ENCODE assay signal across 9 cellular contexts in genomic region chr2:18117592-18117991, GRCh38.
DNase-seq lines count a peak whose midpoint lies in the region; ATAC-seq, FAIRE-seq and TF ChIP-seq lines count a peak whose summit lies in the region.
"Had no signal": no experiment of that assay in that cellular context is flagged by ENCODE, and none has a peak within 500 bp of the region (broad histone marks: within the 10 kb centered on the region; RNA-seq: fewer than 3 reads in every experiment).

No MANE protein-coding gene starts in this region.

- H3K27ac Mint-ChIP-seq in activated CD4-positive, alpha-beta memory T cell treated with anti-CD3 and anti-CD28 coated beads, Interleukin-2, amount 10 ng/mL, durations not matched to agents 7 days and 5 days: no peak overlapping the region

- no peak overlapping the region for H3K9ac ChIP-seq in liver (ENCODE audit: low read depth in 1 of 2, low read length in 2 of 2)

- CTCF ChIA-PET in activated CD4-positive, alpha-beta memory T cell treated with anti-CD3 and anti-CD28 coated beads, Interleukin-2, amount 10 ng/mL, durations not matched to agents 7 days and 5 days (lab: Charles Lee): no interaction called here

- H3K4me1 Mint-ChIP-seq in activated CD4-positive, alpha-beta memory T cell treated with anti-CD3 and anti-CD28 coated beads, Interleukin-2, amount 10 ng/mL, durations not matched to agents 7 days and 5 days: no peaks in the 10 kb centered on the region

- peak; percentile 71 for TF ChIP-seq CTCF in cardiac muscle cell (IDR thresholded peaks at IDR 0.05; ENCODE audit: low read depth, low read length)
- TF ChIP-seq CTCF in liver (IDR thresholded peaks at IDR 0.05; ENCODE audit: low read depth, low read length, missing input control): peak; percentile 33

- WGBS in right cardiac atrium: 52% methylated on average over 2 of the region's 2 CpGs
- WGBS in liver: 47% methylated on average over 2 of the region's 2 CpGs

- intact Hi-C loops in right cardiac atrium (cut with DNase I): no loop called here

- H3K27ac ChIP-seq in cardiac muscle cell (no peak overlapping the region), right cardiac atrium (ENCODE audit: low read length) (no peak overlapping the region), liver (ENCODE audit: low read depth in 1 of 2, low read length in 2 of 2) (no peak overlapping the region)

- in situ Hi-C loops in HAP-1 (cut with MboI; ENCODE audit: low sequenced_read_pairs): no loop called here

- no peaks in the 10 kb centered on the region for H3K9me3 ChIP-seq in cardiac muscle cell (ENCODE audit: low read depth)
- no peaks in the 10 kb centered on the region for H3K9me3 ChIP-seq in right cardiac atrium (ENCODE audit: control insufficient read depth, low read length)
- H3K9me3 ChIP-seq in HAP-1: no peaks in the 10 kb centered on the region; the same call in 1 of the 2 replicates
- H3K9me3 ChIP-seq in liver (ENCODE audit: control insufficient read depth in 4 of 4, low read length in 3 of 4): no peaks in the 10 kb centered on the region

- no peak overlapping the region for H3K4me3 ChIP-seq in cardiac muscle cell
- no peak overlapping the region for H3K4me3 ChIP-seq in right cardiac atrium (ENCODE audit: low read length)
- H3K4me3 ChIP-seq in HAP-1: no peak overlapping the region
- H3K4me3 ChIP-seq in liver (ENCODE audit: low read depth in 1 of 3, low read length in 3 of 3): no peak overlapping the region

- no peak overlapping the region for H3K4me3 Mint-ChIP-seq in activated CD4-positive, alpha-beta memory T cell treated with anti-CD3 and anti-CD28 coated beads, Interleukin-2, amount 10 ng/mL, durations not matched to agents 7 days and 5 days

- ATAC-seq in right cardiac atrium: no peak

- POLR2A ChIA-PET in activated CD4-positive, alpha-beta memory T cell treated with anti-CD3 and anti-CD28 coated beads, Interleukin-2, amount 10 ng/mL, durations not matched to agents 7 days and 5 days (lab: Charles Lee): no interaction called here

- DNase-seq in cardiac muscle cell (ENCODE audit: low read depth in 1 of 2, low spot score in 1 of 2): peak; percentile 14 to 53
- no peak for DNase-seq in right cardiac atrium
- peak; percentile 13 to 61 for DNase-seq in HAP-1 (ENCODE audit: low spot score in 2 of 2)
- peak; percentile 61 for DNase-seq in LHCN-M2 (ENCODE audit: low read depth)
- DNase-seq in activated CD4-positive, alpha-beta memory T cell treated with anti-CD3 and anti-CD28 coated beads, Interleukin-2, amount 10 ng/mL, durations not matched to agents 7 days and 5 days: peak; percentile 16
- no peak for DNase-seq in pons (ENCODE audit: low spot score)
- no peak for DNase-seq in urothelium cell line (ENCODE audit: low spot score)

- H3K36me3 Mint-ChIP-seq in activated CD4-positive, alpha-beta memory T cell treated with anti-CD3 and anti-CD28 coated beads, Interleukin-2, amount 10 ng/mL, durations not matched to agents 7 days and 5 days (ENCODE audit: low read depth): no peaks in the 10 kb centered on the region

- H3K36me3 ChIP-seq in cardiac muscle cell (no peaks in the 10 kb centered on the region), HAP-1 (replicated peaks) (no peaks in the 10 kb centered on the region), liver (ENCODE audit: control insufficient read depth in 4 of 4, insufficient read depth in 3 of 4, low read depth in 1 of 4, low read length in 3 of 4) (no peaks in the 10 kb centered on the region)

- H3K4me1 ChIP-seq in cardiac muscle cell (ENCODE audit: low read depth) (no peaks in the 10 kb centered on the region), right cardiac atrium (ENCODE audit: control insufficient read depth, insufficient read depth, low read length) (no peaks in the 10 kb centered on the region), HAP-1 (no peaks in the 10 kb centered on the region), liver (ENCODE audit: control insufficient read depth in 4 of 4, insufficient read depth in 4 of 4, low read length in 3 of 4) (no peaks in the 10 kb centered on the region)

- TF ChIP-seq RAD21 in liver (IDR thresholded peaks at IDR 0.05): peak; percentile 58 to 66

- no peaks in the 10 kb centered on the region for H3K27me3 Mint-ChIP-seq in activated CD4-positive, alpha-beta memory T cell treated with anti-CD3 and anti-CD28 coated beads, Interleukin-2, amount 10 ng/mL, durations not matched to agents 7 days and 5 days

- FAIRE-seq in urothelium cell line (lab: Jason Lieb, UNC): no peak
- FAIRE-seq: colon had no signal

- no peaks in the 10 kb centered on the region for H3K27me3 ChIP-seq in cardiac muscle cell
- no peaks in the 10 kb centered on the region for H3K27me3 ChIP-seq in right cardiac atrium (ENCODE audit: control insufficient read depth, insufficient read depth)
- H3K27me3 ChIP-seq in HAP-1 (ENCODE audit: low read depth): no peaks in the 10 kb centered on the region
- H3K27me3 ChIP-seq in liver (ENCODE audit: control insufficient read depth in 4 of 4, insufficient read depth in 4 of 4, low read length in 3 of 4): peaks cover 0 to 6% (median 0%) of the 10 kb centered on the region in 4 donors

- no peaks in the 10 kb centered on the region for H3K9me3 Mint-ChIP-seq in activated CD4-positive, alpha-beta memory T cell treated with anti-CD3 and anti-CD28 coated beads, Interleukin-2, amount 10 ng/mL, durations not matched to agents 7 days and 5 days

TF ChIP-seq in liver, 16 proteins besides CTCF, POLR2A, EP300 and RAD21:
- TF ChIP-seq MAX (IDR thresholded peaks at IDR 0.05) (no peak), TAF1 (conservative IDR thresholded peaks at IDR 0.05) (no peak), REST (IDR thresholded peaks at IDR 0.05) (no peak), FOXA2 (IDR thresholded peaks at IDR 0.05) (no peak), EGR1 (IDR thresholded peaks at IDR 0.05; ENCODE audit: low read depth in 2 of 2) (no peak), SP1 (IDR thresholded peaks at IDR 0.05) (no peak), NR2F2 (IDR thresholded peaks at IDR 0.05) (no peak), FOXA1 (IDR thresholded peaks at IDR 0.05) (no peak), RXRA (IDR thresholded peaks at IDR 0.05) (no peak), JUND (IDR thresholded peaks at IDR 0.05) (no peak), HNF4A (conservative IDR thresholded peaks at IDR 0.05) (no peak), YY1 (IDR thresholded peaks at IDR 0.05) (no peak), HNF4G (IDR thresholded peaks at IDR 0.05) (no peak), GABPA (IDR thresholded peaks at IDR 0.05 in 1 of 2, conservative IDR thresholded peaks at IDR 0.05 in 1 of 2) (no peak), ZBTB33 (IDR thresholded peaks at IDR 0.05) (no peak), ATF3 (IDR thresholded peaks at IDR 0.05) (no peak)

Comparison
In these comparisons a context has a peak if more than half of its experiments do, and no peak if none do; other contexts are left out.
1. DNase-seq: peak in cardiac muscle cell (2 of 2), HAP-1 (2 of 2), LHCN-M2 (single experiment) and activated CD4-positive, alpha-beta memory T cell treated with anti-CD3 and anti-CD28 coated beads, Interleukin-2, amount 10 ng/mL, durations not matched to agents 7 days and 5 days (single experiment); none in right cardiac atrium (0 of 3), pons (single experiment) and urothelium cell line (single experiment).